ENCODE assay signal across 23 cellular contexts in the genomic region with DNA sequence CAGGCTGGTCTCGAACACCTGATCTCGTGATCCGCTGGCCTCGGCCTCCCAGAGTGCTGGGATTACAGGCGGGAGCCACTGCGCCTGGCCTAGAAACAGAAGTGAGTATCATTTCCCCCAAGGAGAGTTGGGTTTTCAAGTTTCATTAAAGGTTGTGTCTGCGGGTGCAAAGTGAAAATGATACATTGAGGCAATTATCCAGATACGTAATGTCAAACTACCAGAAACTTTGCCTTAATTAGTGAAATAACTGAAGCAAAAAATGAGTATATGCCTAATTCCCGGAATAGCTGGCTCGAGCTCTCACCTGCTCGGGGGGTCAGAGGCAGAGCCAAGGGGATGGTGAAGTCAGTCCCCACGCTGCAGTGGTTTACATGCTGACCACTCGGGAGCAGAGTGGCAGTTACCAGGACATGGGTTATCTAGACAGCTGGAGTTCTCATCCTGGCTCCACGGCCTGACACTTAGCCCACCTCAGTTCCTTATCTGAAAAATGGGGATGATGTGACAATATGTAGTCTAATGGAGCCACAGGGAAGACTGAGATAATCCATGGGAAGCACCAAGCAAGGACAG. TPM values are rescaled to one million over a fixed set of nuclear protein-coding genes. Genes with fewer than 3 reads are reported as not detected.
DNase-seq lines count a peak whose midpoint lies in the region; TF ChIP-seq lines count a peak whose summit lies in the region.
"Had no signal": no experiment of that assay in that cellular context is flagged by ENCODE, and none has a peak within 500 bp of the region (broad histone marks: within the 10 kb centered on the region; RNA-seq: fewer than 3 reads in every experiment).

No MANE protein-coding gene starts in this region.

- DNase-seq in breast epithelium (ENCODE audit: low spot score in 2 of 2) (no peak), MCF 10A (ENCODE audit: unreplicated experiment) (no peak), neural crest cell (ENCODE audit: low read depth, low spot score) (no peak), activated gamma-delta T cell treated with Interleukin-2 at 50 U/mL for 16 hours (no peak), Karpas-422 (no peak), smooth muscle cell (lab: John Stamatoyannopoulos, UW; ENCODE audit: unreplicated experiment) (no peak)
- no peak for DNase-seq in activated T-cell treated with anti-CD3 and anti-CD28 coated beads, Interleukin-2, amount 50 U/mL, for 1 hour
- DNase-seq: AML-193; Caco-2; CD4-positive, alpha-beta T cell; DMS153; GF-D8; GM23248; HCEC 1CT; NCI-H1048; NCI-H1436; NCI-H2029 treated with DMSO at 0.1 percent for 48 hours; NCI-H446; NCI-H526 treated with DMSO at 0.1 percent for 48 hours; SIG-M5 had no signal

- H3K4me2 ChIP-seq in SU-DHL-6 (ENCODE audit: low read depth, low read length, poor library complexity, severe bottlenecking) (peak overlapping the region; percentile 55), Karpas-422 (ENCODE audit: low read depth, low read length, poor library complexity, severe bottlenecking) (no peak overlapping the region), smooth muscle cell (no peak overlapping the region)

- no TSS peak for BruUV-seq in MCF 10A (replicated peaks; lab: Mats Ljungman, UMichigan)

- H3K27ac ChIP-seq in breast epithelium (peak overlapping the region; percentile 8 to 10), SU-DHL-6 (ENCODE audit: low read depth, low read length) (peak overlapping the region; percentile 95), Karpas-422 (ENCODE audit: low read length) (no peak overlapping the region), smooth muscle cell (ENCODE audit: low read depth) (no peak overlapping the region)
- H3K27ac ChIP-seq: 22Rv1, GM23248 had no signal

- H3K4me3 ChIP-seq in breast epithelium, result no peak overlapping the region
- H3K4me3 ChIP-seq in SU-DHL-6 (ENCODE audit: insufficient read depth, low read length, poor library complexity, severe bottlenecking), result no peak overlapping the region
- no peak overlapping the region for H3K4me3 ChIP-seq in Karpas-422 (ENCODE audit: low read length)
- no peak overlapping the region for H3K4me3 ChIP-seq in smooth muscle cell
- H3K4me3 ChIP-seq: GM23248, K562 had no signal

- H4K20me1 ChIP-seq in SU-DHL-6 (ENCODE audit: low read depth, low read length) (no peaks in the 10 kb centered on the region), Karpas-422 (ENCODE audit: insufficient read depth, low read depth, low read length) (no peaks in the 10 kb centered on the region), smooth muscle cell (ENCODE audit: low read depth) (peaks cover 63% of the 10 kb centered on the region)

- H3K4me1 Mint-ChIP-seq in MCF 10A (ENCODE audit: insufficient read depth, unreplicated experiment) (peaks cover 34% of the 10 kb centered on the region), neural crest cell (peaks cover 28% of the 10 kb centered on the region)

- peaks cover 6% of the 10 kb centered on the region for H3K36me3 Mint-ChIP-seq in MCF 10A (ENCODE audit: insufficient read depth, unreplicated experiment)
- no peaks in the 10 kb centered on the region for H3K36me3 Mint-ChIP-seq in neural crest cell (ENCODE audit: low read depth)

- H2AFZ ChIP-seq in SU-DHL-6 (ENCODE audit: low read depth, low read length, severe bottlenecking) (no peak overlapping the region), Karpas-422 (ENCODE audit: low read length) (no peak overlapping the region), smooth muscle cell (ENCODE audit: low read depth) (no peak overlapping the region)
- H2AFZ ChIP-seq: GM23248 had no signal

- CTCF ChIA-PET in MCF 10A (lab: Yijun Ruan, JAX), result interaction anchor here (0.5 to 2.1 kb wide), 5 partner anchors 9 to 1447 kb away, joined by 3 to 5 read pairs (median 4); no protein-coding TSS in a partner anchor

- H3K9me3 ChIP-seq in breast epithelium (no peaks in the 10 kb centered on the region), SU-DHL-6 (ENCODE audit: insufficient read depth, low read length) (no peaks in the 10 kb centered on the region), Karpas-422 (ENCODE audit: low read length) (no peaks in the 10 kb centered on the region), smooth muscle cell (replicated peaks; ENCODE audit: low read depth) (no peaks in the 10 kb centered on the region)
- H3K9me3 ChIP-seq: Caco-2 had no signal

- intact Hi-C loops in breast epithelium (cut with DNase I; ENCODE audit: low total_unique reads), result no loop called here
- intact Hi-C loops in MCF 10A (cut with micrococcal nuclease), result no loop called here

- H3K4me1 ChIP-seq in breast epithelium (peaks cover 4 to 5% of the 10 kb centered on the region in 2 donors), Karpas-422 (ENCODE audit: low read length) (no peaks in the 10 kb centered on the region), smooth muscle cell (ENCODE audit: low read depth) (peaks cover 31% of the 10 kb centered on the region)

- TF ChIP-seq CTCF in breast epithelium (IDR thresholded peaks at IDR 0.05) (no peak), MCF 10A (IDR thresholded peaks at IDR 0.05; ENCODE audit: unreplicated experiment) (no peak), SU-DHL-6 (IDR thresholded peaks at IDR 0.05; ENCODE audit: insufficient read depth, low read length, poor library complexity, severe bottlenecking) (no peak), neural crest cell (conservative IDR thresholded peaks at IDR 0.05) (no peak), smooth muscle cell (IDR thresholded peaks at IDR 0.05; ENCODE audit: borderline replicate concordance, insufficient read depth, poor library complexity, severe bottlenecking) (no peak)

- H3K27ac Mint-ChIP-seq in MCF 10A (ENCODE audit: low read depth, unreplicated experiment) (no peak overlapping the region), neural crest cell (ENCODE audit: unreplicated experiment) (peak overlapping the region; percentile 27)
- H3K27ac Mint-ChIP-seq: CD4-positive, alpha-beta T cell had no signal

- H3F3A ChIP-seq in SU-DHL-6 (ENCODE audit: insufficient read depth) (peaks cover 47% of the 10 kb centered on the region), smooth muscle cell (ENCODE audit: low read depth) (peaks cover 9% of the 10 kb centered on the region)

- 88% methylated on average over 14 of the region's 14 CpGs for WGBS in smooth muscle cell (ENCODE audit: low lambda C conversion rate)

- H3K36me3 ChIP-seq in breast epithelium (no peaks in the 10 kb centered on the region), SU-DHL-6 (ENCODE audit: low read length) (no peaks in the 10 kb centered on the region), Karpas-422 (ENCODE audit: insufficient read depth, low read length) (no peaks in the 10 kb centered on the region), smooth muscle cell (ENCODE audit: low read depth) (no peaks in the 10 kb centered on the region)

- H3K79me2 ChIP-seq in SU-DHL-6 (ENCODE audit: insufficient read depth, low read length), result peaks cover 17% of the 10 kb centered on the region; the same call in 1 of the 2 replicates
- H3K79me2 ChIP-seq in Karpas-422 (ENCODE audit: low read length), result no peaks in the 10 kb centered on the region
- H3K79me2 ChIP-seq in smooth muscle cell (ENCODE audit: low read depth), result peaks cover 5% of the 10 kb centered on the region

- H3K9me2 ChIP-seq in SU-DHL-6 (replicated peaks; ENCODE audit: insufficient read depth, low read length) (no peaks in the 10 kb centered on the region), Karpas-422 (replicated peaks; ENCODE audit: insufficient read depth, low read length) (no peaks in the 10 kb centered on the region)

- POLR2A ChIA-PET in MCF 10A (lab: Yijun Ruan, JAX), result interaction anchor here (1.1 kb wide), 1 partner anchor 38 kb away, joined by 3 read pairs; no protein-coding TSS in a partner anchor

- H3K4me3 Mint-ChIP-seq in MCF 10A (ENCODE audit: unreplicated experiment), result no peak overlapping the region
- no peak overlapping the region for H3K4me3 Mint-ChIP-seq in neural crest cell
- H3K4me3 Mint-ChIP-seq: CD4-positive, alpha-beta T cell had no signal

- H3K9ac ChIP-seq in SU-DHL-6 (ENCODE audit: low read length), result peak overlapping the region; percentile 26
- no peak overlapping the region for H3K9ac ChIP-seq in Karpas-422 (ENCODE audit: low read length)
- no peak overlapping the region for H3K9ac ChIP-seq in smooth muscle cell (ENCODE audit: low read depth)
- H3K9ac ChIP-seq: GM23248 had no signal

- TF ChIP-seq POLR2A in breast epithelium (IDR thresholded peaks at IDR 0.05), result no peak

- H3K27me3 Mint-ChIP-seq in MCF 10A (ENCODE audit: insufficient read depth, unreplicated experiment) (no peaks in the 10 kb centered on the region), neural crest cell (ENCODE audit: low read depth) (peaks cover 26% of the 10 kb centered on the region)
- H3K27me3 Mint-ChIP-seq: CD4-positive, alpha-beta T cell had no signal

- H3K27me3 ChIP-seq in breast epithelium (no peaks in the 10 kb centered on the region), SU-DHL-6 (ENCODE audit: low read length) (no peaks in the 10 kb centered on the region), Karpas-422 (ENCODE audit: low read length) (no peaks in the 10 kb centered on the region), smooth muscle cell (ENCODE audit: low read depth) (no peaks in the 10 kb centered on the region)

- H3K9me3 Mint-ChIP-seq in MCF 10A (ENCODE audit: unreplicated experiment), result no peaks in the 10 kb centered on the region
- no peaks in the 10 kb centered on the region for H3K9me3 Mint-ChIP-seq in neural crest cell
- H3K9me3 Mint-ChIP-seq: CD4-positive, alpha-beta T cell had no signal

RNA-seq across cellular contexts. Expression of a gene that starts 25.5 kb away (rescaled TPM):
- total RNA-seq in breast epithelium, result 10 to 100 TPM; 19.0 to 57.8 (median 56.4) TPM
- total RNA-seq in MCF 10A (2022), result 32.8 and 38.8 TPM in 2 replicates
- total RNA-seq in neural crest cell, result 1.3 and 1.5 TPM in 2 replicates
- total RNA-seq in Karpas-422 (2014; rRNA removed; shearing (Covaris generic); ENCODE audit: low replicate concordance), result 0.07 TPM in 1 of 2 replicates, not detected in the other
- 20.4 and 30.3 TPM in 2 replicates for total RNA-seq in smooth muscle cell
- polyA plus RNA-seq in smooth muscle cell, result 11.4 and 14.1 TPM in 2 replicates

Comparison
In these comparisons a context has a peak if more than half of its experiments do, and no peak if none do; other contexts are left out.
1. H3K27ac ChIP-seq: peak in breast epithelium (2 of 2) and SU-DHL-6 (single experiment); none in Karpas-422 (single experiment) and smooth muscle cell (single experiment).